Comparison of ENCODE assay signal across 27 cellular contexts in genomic region chr9:103152473-103152872, GRCh38.
DNase-seq lines count a peak whose midpoint lies in the region; ATAC-seq and TF ChIP-seq lines count a peak whose summit lies in the region.
"Had no signal": no experiment of that assay in that cellular context is flagged by ENCODE, and none has a peak within 500 bp of the region (broad histone marks: within the 10 kb centered on the region; RNA-seq: fewer than 3 reads in every experiment).

No MANE protein-coding gene starts in this region.

- H3K27ac Mint-ChIP-seq in T-cell = no peak overlapping the region
- H3K27ac Mint-ChIP-seq: activated CD4-positive, alpha-beta T cell treated with anti-CD3 and anti-CD28 coated beads for 36 hours; activated naive CD8-positive, alpha-beta T cell treated with anti-CD3 and anti-CD28 coated beads, Interleukin-2, amount 50 U/mL, for 24 hours; GM23338; naive thymus-derived CD4-positive, alpha-beta T cell; T-helper 17 cell had no signal

- no peaks in the 10 kb centered on the region for H3K36me3 ChIP-seq in mesendoderm (ENCODE audit: control insufficient read depth, insufficient read depth, low read length)
- H3K36me3 ChIP-seq: left ventricle myocardium inferior, SJSA1, thoracic aorta had no signal

- TF ChIP-seq CTCF in LNCaP clone FGC (IDR thresholded peaks at IDR 0.05; ENCODE audit: control insufficient read depth, extremely low read depth, insufficient read depth) (peak; percentile 54), VCaP (conservative IDR thresholded peaks at IDR 0.05) (peak; percentile 72)

- H3K27me3 ChIP-seq in mesendoderm (ENCODE audit: insufficient read depth, low read length, poor library complexity) = no peaks in the 10 kb centered on the region
- H3K27me3 ChIP-seq: SJSA1 had no signal

- H3K27ac ChIP-seq in VCaP (no peak overlapping the region), mesendoderm (ENCODE audit: low read depth, low read length) (no peak overlapping the region)
- H3K27ac ChIP-seq: epithelial cell of prostate, left ventricle myocardium inferior, SJSA1, thoracic aorta had no signal

- no peaks in the 10 kb centered on the region for H3K4me1 ChIP-seq in mesendoderm (ENCODE audit: control insufficient read depth, low read depth, low read length)
- H3K4me1 ChIP-seq: left ventricle myocardium inferior, SJSA1 had no signal

- peaks cover 18 to 24% (median 20%) of the 10 kb centered on the region in 3 donors for H3K9me3 Mint-ChIP-seq in T-cell

- no peak overlapping the region for H2BK15ac ChIP-seq in mesendoderm (replicated peaks; ENCODE audit: low read depth)

- H3K4me3 ChIP-seq in LNCaP clone FGC (ENCODE audit: low read depth, low read length) = no peak overlapping the region
- no peak overlapping the region for H3K4me3 ChIP-seq in mesendoderm (ENCODE audit: low read length)
- H3K4me3 ChIP-seq: GM23338, left ventricle myocardium inferior, SJSA1, thoracic aorta had no signal

- no peak overlapping the region for H3K4me2 ChIP-seq in mesendoderm (ENCODE audit: low read length)
- H3K4me2 ChIP-seq: GM23338 had no signal

- H4K8ac ChIP-seq in mesendoderm (ENCODE audit: low read depth, low read length) = no peak overlapping the region

- DNase-seq in DMS53 (lab: John Stamatoyannopoulos, UW) (peak; percentile 10), DMS53 treated with DMSO at 0.1 percent for 48 hours (lab: John Stamatoyannopoulos, UW; ENCODE audit: unreplicated experiment) (no peak), LNCaP clone FGC (ENCODE audit: low read depth) (no peak), mesendoderm (peak; percentile 39), NCI-H1092 treated with DMSO at 0.1 percent for 48 hours (lab: John Stamatoyannopoulos, UW) (no peak), T-cell (no peak)
- no peak for DNase-seq in activated CD8-positive, alpha-beta memory T cell treated with anti-CD3 and anti-CD28 coated beads, Interleukin-2, amount 50 U/mL, for 48 hours
- DNase-seq: 8988T; activated CD4-positive, alpha-beta T cell treated with anti-CD3 and anti-CD28 coated beads for 36 hours; activated naive CD8-positive, alpha-beta T cell treated with anti-CD3 and anti-CD28 coated beads, Interleukin-2, amount 50 U/mL, for 24 hours; activated T-cell treated with anti-CD3 and anti-CD28 coated beads, Interleukin-2, amount 50 U/mL, for 48 hours; CD4-positive, CD25-positive, alpha-beta regulatory T cell; EL; IMR-90; islet precursor cell; left ventricle myocardium inferior; midbrain; naive thymus-derived CD4-positive, alpha-beta T cell; NCI-H1105 treated with DMSO at 0.1 percent for 48 hours; NCI-H2081; stimulated activated naive CD4-positive, alpha-beta T cell treated with Interleukin-2 at 50 U/mL for 16 hours; T-helper 17 cell had no signal

- H3K23ac ChIP-seq in mesendoderm (ENCODE audit: low read length) = no peak overlapping the region

- H3K56ac ChIP-seq in mesendoderm (ENCODE audit: low read length) = no peak overlapping the region

- no peak overlapping the region for H2BK5ac ChIP-seq in mesendoderm (ENCODE audit: low read length)

- no peak overlapping the region for H3K9ac ChIP-seq in mesendoderm (ENCODE audit: low read length)

- H4K5ac ChIP-seq in mesendoderm (ENCODE audit: low read length) = no peak overlapping the region

- H3K4me3 Mint-ChIP-seq in T-cell = no peak overlapping the region
- H3K4me3 Mint-ChIP-seq: activated CD4-positive, alpha-beta T cell treated with anti-CD3 and anti-CD28 coated beads for 36 hours; activated naive CD8-positive, alpha-beta T cell treated with anti-CD3 and anti-CD28 coated beads, Interleukin-2, amount 50 U/mL, for 24 hours; CD4-positive, CD25-positive, alpha-beta regulatory T cell; GM23338; naive thymus-derived CD4-positive, alpha-beta T cell; T-helper 17 cell had no signal

- H3K4me1 Mint-ChIP-seq in T-cell = no peaks in the 10 kb centered on the region
- H3K4me1 Mint-ChIP-seq: activated CD4-positive, alpha-beta T cell treated with anti-CD3 and anti-CD28 coated beads for 36 hours; activated naive CD8-positive, alpha-beta T cell treated with anti-CD3 and anti-CD28 coated beads, Interleukin-2, amount 50 U/mL, for 24 hours; GM23338; naive thymus-derived CD4-positive, alpha-beta T cell; T-helper 17 cell had no signal

- H3K36me3 Mint-ChIP-seq in T-cell = no peaks in the 10 kb centered on the region
- H3K36me3 Mint-ChIP-seq: CD4-positive, CD25-positive, alpha-beta regulatory T cell; naive thymus-derived CD4-positive, alpha-beta T cell had no signal

- H3K18ac ChIP-seq in mesendoderm (ENCODE audit: low read length) = no peak overlapping the region

- no peak overlapping the region for H3K4ac ChIP-seq in mesendoderm (ENCODE audit: low read depth, low read length)

- no peak overlapping the region for H2AK5ac ChIP-seq in mesendoderm (ENCODE audit: low read length)

- POLR2A ChIA-PET in T-cell (lab: Charles Lee) = no interaction called here

- no peak for ATAC-seq in T-cell (replicated peaks in 1 of 4)
- ATAC-seq: activated CD4-positive, alpha-beta T cell treated with anti-CD3 and anti-CD28 coated beads for 36 hours; activated naive CD8-positive, alpha-beta T cell treated with anti-CD3 and anti-CD28 coated beads, Interleukin-2, amount 50 U/mL, for 24 hours; GM23338; naive thymus-derived CD4-positive, alpha-beta T cell; T-helper 17 cell had no signal

- H3K79me2 ChIP-seq in mesendoderm (ENCODE audit: control insufficient read depth, insufficient read depth, low read length) = no peaks in the 10 kb centered on the region

- no CpG with 5 or more reads among the region's 2 CpGs for WGBS in mesendoderm (ENCODE audit: extremely low coverage, insufficient coverage, low lambda C conversion rate)

- no peak overlapping the region for H2BK120ac ChIP-seq in mesendoderm (ENCODE audit: low read depth, low read length)

- no peaks in the 10 kb centered on the region for H3K79me1 ChIP-seq in mesendoderm (ENCODE audit: low read length)

- no peaks in the 10 kb centered on the region for H3K27me3 Mint-ChIP-seq in T-cell
- H3K27me3 Mint-ChIP-seq: activated CD4-positive, alpha-beta T cell treated with anti-CD3 and anti-CD28 coated beads for 36 hours; activated naive CD8-positive, alpha-beta T cell treated with anti-CD3 and anti-CD28 coated beads, Interleukin-2, amount 50 U/mL, for 24 hours; CD4-positive, CD25-positive, alpha-beta regulatory T cell; naive thymus-derived CD4-positive, alpha-beta T cell; T-helper 17 cell had no signal

- CTCF ChIA-PET in T-cell (lab: Charles Lee) = interaction anchor here in 1 of 2 donors (0.6 kb wide), 1 partner anchor 1541 kb away, joined by 7 read pairs; no protein-coding TSS in a partner anchor

Comparison
In these comparisons a context has a peak if more than half of its experiments do, and no peak if none do; other contexts are left out.
1. DNase-seq: peak in DMS53 (single experiment) and mesendoderm (single experiment); none in DMS53 treated with DMSO at 0.1 percent for 48 hours (single experiment), LNCaP clone FGC (single experiment), NCI-H1092 treated with DMSO at 0.1 percent for 48 hours (single experiment), T-cell (0 of 34) and activated CD8-positive, alpha-beta memory T cell treated with anti-CD3 and anti-CD28 coated beads, Interleukin-2, amount 50 U/mL, for 48 hours (single experiment).